ENCODE assay signal across 9 cellular contexts in genomic region chr6:123189805-123190204, GRCh38.
"Had no signal": no experiment of that assay in that cellular context is flagged by ENCODE, and none has a peak within 500 bp of the region (broad histone marks: within the 10 kb centered on the region; RNA-seq: fewer than 3 reads in every experiment).

No MANE protein-coding gene starts in this region.

- ATAC-seq: HCT116, K562 had no signal

- H3K27ac Mint-ChIP-seq: HFFc6 had no signal

- FAIRE-seq: HTR-8/SVneo, K562 had no signal

- H3K9me3 ChIP-seq: HAP-1 had no signal

- H3K9ac ChIP-seq: GM23248 had no signal

- H2AFZ ChIP-seq: GM23248 had no signal

- H3K27ac ChIP-seq: GM23248 had no signal

- H3K4me1 ChIP-seq: HAP-1 had no signal

- H3K4me3 ChIP-seq: GM23248, HAP-1, K562 had no signal

- H3K4me3 Mint-ChIP-seq: HFFc6 had no signal

- H3K36me3 ChIP-seq: HAP-1 had no signal

- DNase-seq: GM23248, H7, HFFc6, IMR-90, KG1 had no signal
